ENCODE assay signal across 12 cellular contexts in genomic region chr2:8285081-8285480, GRCh38.
A peak's percentile ranks its signal among the peaks of the same experiment; 100 is the strongest.
DNase-seq lines count a peak whose midpoint lies in the region; ATAC-seq, FAIRE-seq and TF ChIP-seq lines count a peak whose summit lies in the region.
"Had no signal": no experiment of that assay in that cellular context is flagged by ENCODE, and none has a peak within 500 bp of the region (broad histone marks: within the 10 kb centered on the region; RNA-seq: fewer than 3 reads in every experiment).

No MANE protein-coding gene starts in this region.

- WGBS in endodermal cell (ENCODE audit: insufficient coverage in 1 of 2, insufficient read length in 1 of 2), 2 experiments: 80 to 98% methylated on average over 2 to 3 of the region's 3 CpGs
- WGBS in mesendoderm (ENCODE audit: extremely low coverage, insufficient coverage, low lambda C conversion rate): no CpG with 5 or more reads among the region's 3 CpGs

- H3K27ac Mint-ChIP-seq in endodermal cell: no peak overlapping the region
- no peak overlapping the region for H3K27ac Mint-ChIP-seq in activated CD4-positive, alpha-beta T cell treated with anti-CD3 and anti-CD28 coated beads for 36 hours
- H3K27ac Mint-ChIP-seq in effector memory CD8-positive, alpha-beta T cell: peak overlapping the region in 1 of 2 donors; percentile 1
- H3K27ac Mint-ChIP-seq: activated CD4-positive, alpha-beta memory T cell treated with anti-CD3 and anti-CD28 coated beads for 36 hours; activated naive CD8-positive, alpha-beta T cell treated with anti-CD3 and anti-CD28 coated beads, Interleukin-2, amount 50 U/mL, for 24 hours had no signal

- H4K8ac ChIP-seq in mesendoderm (ENCODE audit: low read depth, low read length): no peak overlapping the region

- no peak overlapping the region for H3K4me3 Mint-ChIP-seq in endodermal cell
- H3K4me3 Mint-ChIP-seq in activated CD4-positive, alpha-beta T cell treated with anti-CD3 and anti-CD28 coated beads for 36 hours: no peak overlapping the region
- H3K4me3 Mint-ChIP-seq in effector memory CD8-positive, alpha-beta T cell: no peak overlapping the region
- H3K4me3 Mint-ChIP-seq: activated CD4-positive, alpha-beta memory T cell treated with anti-CD3 and anti-CD28 coated beads for 36 hours; activated naive CD8-positive, alpha-beta T cell treated with anti-CD3 and anti-CD28 coated beads, Interleukin-2, amount 50 U/mL, for 24 hours had no signal

- no peaks in the 10 kb centered on the region for H3K79me1 ChIP-seq in mesendoderm (ENCODE audit: low read length)

- no peak overlapping the region for H3K23ac ChIP-seq in mesendoderm (ENCODE audit: low read length)

- POLR2A ChIA-PET in activated CD4-positive, alpha-beta T cell treated with anti-CD3 and anti-CD28 coated beads for 36 hours (lab: Charles Lee): no interaction called here

- no peak overlapping the region for H3K9ac ChIP-seq in endodermal cell (ENCODE audit: extremely low read depth, low read length, poor library complexity, severe bottlenecking)
- no peak overlapping the region for H3K9ac ChIP-seq in mesendoderm (ENCODE audit: low read length)

- H2AK5ac ChIP-seq in mesendoderm (ENCODE audit: low read length): no peak overlapping the region

- no peaks in the 10 kb centered on the region for H3K27me3 ChIP-seq in endodermal cell (ENCODE audit: control insufficient read depth, insufficient read depth, low read length, poor library complexity, severe bottlenecking)
- no peaks in the 10 kb centered on the region for H3K27me3 ChIP-seq in mesendoderm (ENCODE audit: insufficient read depth, low read length, poor library complexity)

- peak; percentile 15 for DNase-seq in LHCN-M2 (ENCODE audit: low read depth)
- peak; percentile 64 for DNase-seq in endodermal cell
- DNase-seq in mesendoderm: peak; percentile 77
- no peak for DNase-seq in activated CD4-positive, alpha-beta T cell treated with anti-CD3 and anti-CD28 coated beads for 36 hours
- no peak for DNase-seq in effector memory CD8-positive, alpha-beta T cell
- no peak for DNase-seq in D721Med (ENCODE audit: insufficient read length, low spot score)
- DNase-seq: activated CD4-positive, alpha-beta memory T cell treated with anti-CD3 and anti-CD28 coated beads for 36 hours; activated naive CD8-positive, alpha-beta T cell treated with anti-CD3 and anti-CD28 coated beads, Interleukin-2, amount 50 U/mL, for 24 hours; NCI-H2227 treated with DMSO at 0.1 percent for 48 hours had no signal

- H3K4me1 ChIP-seq in endodermal cell (ENCODE audit: control insufficient read depth, insufficient read depth, low read length) (no peaks in the 10 kb centered on the region), mesendoderm (ENCODE audit: control insufficient read depth, low read depth, low read length) (no peaks in the 10 kb centered on the region)
- H3K4me1 ChIP-seq: SJCRH30 had no signal

- H2BK15ac ChIP-seq in mesendoderm (replicated peaks; ENCODE audit: low read depth): no peak overlapping the region

- no peak overlapping the region for H2BK5ac ChIP-seq in mesendoderm (ENCODE audit: low read length)

- no peak overlapping the region for H3K4me2 ChIP-seq in mesendoderm (ENCODE audit: low read length)

- H3K27me3 Mint-ChIP-seq in endodermal cell (ENCODE audit: insufficient read depth): no peaks in the 10 kb centered on the region
- peaks cover 4% of the 10 kb centered on the region for H3K27me3 Mint-ChIP-seq in activated CD4-positive, alpha-beta T cell treated with anti-CD3 and anti-CD28 coated beads for 36 hours
- no peaks in the 10 kb centered on the region for H3K27me3 Mint-ChIP-seq in effector memory CD8-positive, alpha-beta T cell
- H3K27me3 Mint-ChIP-seq: activated CD4-positive, alpha-beta memory T cell treated with anti-CD3 and anti-CD28 coated beads for 36 hours had no signal

- CTCF ChIA-PET in activated CD4-positive, alpha-beta T cell treated with anti-CD3 and anti-CD28 coated beads for 36 hours (lab: Charles Lee): interaction anchor here (0.7 kb wide), 1 partner anchor 24 kb away, joined by 3 read pairs; no protein-coding TSS in a partner anchor

- no peak overlapping the region for H3K18ac ChIP-seq in mesendoderm (ENCODE audit: low read length)

- H3K56ac ChIP-seq in mesendoderm (ENCODE audit: low read length): no peak overlapping the region

- H3K36me3 ChIP-seq in endodermal cell (ENCODE audit: control insufficient read depth, insufficient read depth, low read length) (no peaks in the 10 kb centered on the region), mesendoderm (ENCODE audit: control insufficient read depth, insufficient read depth, low read length) (no peaks in the 10 kb centered on the region)
- H3K36me3 ChIP-seq: SJCRH30 had no signal

- H3K9me3 ChIP-seq in endodermal cell (ENCODE audit: control insufficient read depth, low read length): no peaks in the 10 kb centered on the region
- H3K9me3 ChIP-seq: SJCRH30 had no signal

- no peak overlapping the region for H3K4ac ChIP-seq in mesendoderm (ENCODE audit: low read depth, low read length)

- peaks cover 30% of the 10 kb centered on the region for H3K4me1 Mint-ChIP-seq in endodermal cell
- H3K4me1 Mint-ChIP-seq in activated CD4-positive, alpha-beta T cell treated with anti-CD3 and anti-CD28 coated beads for 36 hours: peaks cover 10% of the 10 kb centered on the region
- H3K4me1 Mint-ChIP-seq in effector memory CD8-positive, alpha-beta T cell (ENCODE audit: low read depth in 2 of 2): peaks cover 30 to 34% of the 10 kb centered on the region in 2 donors

- FAIRE-seq in D721Med (lab: Jason Lieb, UNC): no peak

- TF ChIP-seq CTCF in GM12872 (IDR thresholded peaks at IDR 0.05; ENCODE audit: insufficient read depth, low read depth, low read length): peak; percentile 25; the same call in 1 of the 3 replicates
- TF ChIP-seq CTCF in endodermal cell (conservative IDR thresholded peaks at IDR 0.05): peak; percentile 75
- no peak for TF ChIP-seq CTCF in D721Med (IDR thresholded peaks at IDR 0.05; ENCODE audit: insufficient read depth, missing control alignments)

- intact Hi-C loops in activated CD4-positive, alpha-beta T cell treated with anti-CD3 and anti-CD28 coated beads for 36 hours (cut with DNase I, micrococcal nuclease): no loop called here

- no peak for ATAC-seq in activated CD4-positive, alpha-beta T cell treated with anti-CD3 and anti-CD28 coated beads for 36 hours
- ATAC-seq in effector memory CD8-positive, alpha-beta T cell (replicated peaks): no peak
- ATAC-seq in GM18870 (IDR thresholded peaks at IDR 0.05; ENCODE audit: unreplicated experiment): no peak
- ATAC-seq: activated naive CD8-positive, alpha-beta T cell treated with anti-CD3 and anti-CD28 coated beads, Interleukin-2, amount 50 U/mL, for 24 hours had no signal

- H4K5ac ChIP-seq in mesendoderm (ENCODE audit: low read length): no peak overlapping the region

- H3K79me2 ChIP-seq in mesendoderm (ENCODE audit: control insufficient read depth, insufficient read depth, low read length): no peaks in the 10 kb centered on the region

- H3K27ac ChIP-seq in endodermal cell (ENCODE audit: low read depth, low read length): no peak overlapping the region
- H3K27ac ChIP-seq in mesendoderm (ENCODE audit: low read depth, low read length): no peak overlapping the region
- H3K27ac ChIP-seq: SJCRH30 had no signal

- no peak overlapping the region for H3K4me3 ChIP-seq in endodermal cell (ENCODE audit: low read length)
- H3K4me3 ChIP-seq in mesendoderm (ENCODE audit: low read length): no peak overlapping the region
- H3K4me3 ChIP-seq: SJCRH30 had no signal

- H3K36me3 Mint-ChIP-seq in endodermal cell (ENCODE audit: low read depth): no peaks in the 10 kb centered on the region
- H3K36me3 Mint-ChIP-seq in activated CD4-positive, alpha-beta T cell treated with anti-CD3 and anti-CD28 coated beads for 36 hours (ENCODE audit: low read depth): no peaks in the 10 kb centered on the region
- H3K36me3 Mint-ChIP-seq in effector memory CD8-positive, alpha-beta T cell (ENCODE audit: insufficient read depth): peaks cover 17% of the 10 kb centered on the region

- no peak overlapping the region for H2BK120ac ChIP-seq in mesendoderm (ENCODE audit: low read depth, low read length)

- H3K9me3 Mint-ChIP-seq in endodermal cell: no peaks in the 10 kb centered on the region
- H3K9me3 Mint-ChIP-seq in activated CD4-positive, alpha-beta T cell treated with anti-CD3 and anti-CD28 coated beads for 36 hours (ENCODE audit: low read depth): peaks cover 15% of the 10 kb centered on the region
- H3K9me3 Mint-ChIP-seq in effector memory CD8-positive, alpha-beta T cell: no peaks in the 10 kb centered on the region

Comparison
In these comparisons a context has a peak if more than half of its experiments do, and no peak if none do; other contexts are left out.
1. DNase-seq: peak in LHCN-M2 (single experiment), endodermal cell (single experiment) and mesendoderm (single experiment); none in activated CD4-positive, alpha-beta T cell treated with anti-CD3 and anti-CD28 coated beads for 36 hours (single experiment), effector memory CD8-positive, alpha-beta T cell (0 of 3) and D721Med (single experiment).